In genomic region chr16:27109666-27110523, GRCh38 we compare ENCODE assay signal across 7 cellular contexts. TPM values are rescaled to one million over a fixed set of nuclear protein-coding genes. Genes with fewer than 3 reads are reported as not detected.
A peak's percentile ranks its signal among the peaks of the same experiment; 100 is the strongest.
DNase-seq lines count a peak whose midpoint lies in the region; ATAC-seq and TF ChIP-seq lines count a peak whose summit lies in the region.

No MANE protein-coding gene starts in this region.

- no peak for TF ChIP-seq EP300 in Ishikawa (IDR thresholded peaks at IDR 0.05; ENCODE audit: borderline replicate concordance)
- no peak for TF ChIP-seq EP300 in transverse colon (IDR thresholded peaks at IDR 0.05; ENCODE audit: low read depth)

- TF ChIP-seq RAD21 in Ishikawa (IDR thresholded peaks at IDR 0.05; ENCODE audit: low read depth), result peak; percentile 74

- intact Hi-C loops in posterior vena cava (cut with DNase I), result loop anchor here in 1 of 2 donors (10.0 kb wide), 1 partner anchor 1275 kb away; no protein-coding TSS in a partner anchor
- intact Hi-C loops in transverse colon (cut with DNase I; ENCODE audit: low total_unique reads), result no loop called here

- H3K36me3 Mint-ChIP-seq in activated naive CD4-positive, alpha-beta T cell treated with anti-CD3 and anti-CD28 coated beads, Interleukin-2, amount 50 U/mL, for 72 hours, result no peaks in the 10 kb centered on the region

- H3K36me3 ChIP-seq in cardiac muscle cell, result no peaks in the 10 kb centered on the region
- no peaks in the 10 kb centered on the region for H3K36me3 ChIP-seq in transverse colon

- H3K9me3 Mint-ChIP-seq in activated naive CD4-positive, alpha-beta T cell treated with anti-CD3 and anti-CD28 coated beads, Interleukin-2, amount 50 U/mL, for 72 hours, result no peaks in the 10 kb centered on the region

- H3K4me3 ChIP-seq in cardiac muscle cell (peak overlapping the region; percentile 44), transverse colon (peak overlapping the region in 3 of 4 donors; percentile 8 to 39 (median 17))

- H3K4me1 ChIP-seq in cardiac muscle cell (ENCODE audit: low read depth) (no peaks in the 10 kb centered on the region), transverse colon (peaks cover 5 to 25% (median 9%) of the 10 kb centered on the region in 4 donors)

- H3K27me3 ChIP-seq in cardiac muscle cell (peaks cover 4% of the 10 kb centered on the region), transverse colon (no peaks in the 10 kb centered on the region)

- peak; percentile 87 for DNase-seq in GM13977 (ENCODE audit: low spot score)
- DNase-seq in SKM-1 treated with dmso at 0.1 percent for 144 hours (lab: John Stamatoyannopoulos, UW; ENCODE audit: unreplicated experiment), result peak; percentile 19
- DNase-seq in activated naive CD4-positive, alpha-beta T cell treated with anti-CD3 and anti-CD28 coated beads, Interleukin-2, amount 50 U/mL, for 72 hours (ENCODE audit: low spot score in 2 of 2), result peak; percentile 73 to 98
- peak; percentile 77 to 78 for DNase-seq in cardiac muscle cell (ENCODE audit: low read depth in 1 of 2, low spot score in 1 of 2)
- DNase-seq in posterior vena cava (ENCODE audit: low spot score), result peak; percentile 93
- peak; percentile 90 for DNase-seq in transverse colon

- WGBS in transverse colon (ENCODE audit: low coverage in 1 of 2), 2 donors, result 0 to 7% methylated on average over 4 to 50 of the region's 61 CpGs

- in situ Hi-C loops in GM13977 (cut with MboI; ENCODE audit: low pct_unique_long_range_greater_than_20kb, low sequenced_read_pairs, unreplicated experiment) (loop anchor here (25.0 kb wide), 1 partner anchor 1273 kb away; no protein-coding TSS in a partner anchor), transverse colon (cut with MboI; ENCODE audit: low pct_ligation_motif_present in 1 of 4, low pct_unique_long_range_greater_than_20kb in 1 of 4, low sequenced_read_pairs in 3 of 4) (loop anchor here in 3 of 4 donors (25.0 kb wide), 1 partner anchor 1273 kb away; no protein-coding TSS in a partner anchor)

- no peak overlapping the region for H3K27ac Mint-ChIP-seq in activated naive CD4-positive, alpha-beta T cell treated with anti-CD3 and anti-CD28 coated beads, Interleukin-2, amount 50 U/mL, for 72 hours

- H3K27ac ChIP-seq in cardiac muscle cell (no peak overlapping the region), transverse colon (peak overlapping the region; percentile 70 to 83 (median 78))

- peak; percentile 98 for TF ChIP-seq CTCF in GM13977 (IDR thresholded peaks at IDR 0.05; ENCODE audit: extremely low read depth, insufficient read depth, missing control alignments)
- peak; percentile 63 for TF ChIP-seq CTCF in cardiac muscle cell (IDR thresholded peaks at IDR 0.05; ENCODE audit: low read depth, low read length)
- peak; percentile 60 to 96 (median 88) for TF ChIP-seq CTCF in transverse colon (IDR thresholded peaks at IDR 0.05)

- H3K9me3 ChIP-seq in cardiac muscle cell (ENCODE audit: low read depth) (no peaks in the 10 kb centered on the region), transverse colon (no peaks in the 10 kb centered on the region)

- ATAC-seq in activated naive CD4-positive, alpha-beta T cell treated with anti-CD3 and anti-CD28 coated beads, Interleukin-2, amount 50 U/mL, for 72 hours, result peak; percentile 91 to 92

- no peak for TF ChIP-seq POLR2A in transverse colon (IDR thresholded peaks at IDR 0.05)

TF ChIP-seq in Ishikawa, 13 proteins besides CTCF, POLR2A, EP300 and RAD21:
- TF ChIP-seq EGR1 (IDR thresholded peaks at IDR 0.05), result peak; percentile 56; the same call in 1 of the 2 replicates
- TF ChIP-seq TAF1 (IDR thresholded peaks at IDR 0.05; ENCODE audit: low read depth), result no peak
TF ChIP-seq in Ishikawa: peak in this region for 1.

RNA-seq across cellular contexts. Expression of gene C16orf82, which starts 43.2 kb away (rescaled TPM):
- total RNA-seq in activated naive CD4-positive, alpha-beta T cell treated with anti-CD3 and anti-CD28 coated beads, Interleukin-2, amount 50 U/mL, for 72 hours, result not detected
- total RNA-seq in cardiac muscle cell, result not detected in 2 replicates
- polyA plus RNA-seq in cardiac muscle cell, result not detected in 2 replicates
- total RNA-seq in posterior vena cava, result not detected
- total RNA-seq in transverse colon, result not detected

Comparison
In these comparisons a context has a peak if more than half of its experiments do, and no peak if none do; other contexts are left out.
1. DNase-seq: peak in every context shown above with its lines; median percentile 93 in posterior vena cava; 90 in transverse colon; 87 in GM13977; 86 in activated naive CD4-positive, alpha-beta T cell treated with anti-CD3 and anti-CD28 coated beads, Interleukin-2, amount 50 U/mL, for 72 hours; 78 in cardiac muscle cell; 19 in SKM-1 treated with dmso at 0.1 percent for 144 hours.